Comparison of ENCODE assay signal across 8 cellular contexts in genomic region chr1:212699839-212700596, GRCh38. TPM values are rescaled to one million over a fixed set of nuclear protein-coding genes. Genes with fewer than 3 reads are reported as not detected.
DNase-seq lines count a peak whose midpoint lies in the region; ATAC-seq, FAIRE-seq and TF ChIP-seq lines count a peak whose summit lies in the region.

A gene with protein sequence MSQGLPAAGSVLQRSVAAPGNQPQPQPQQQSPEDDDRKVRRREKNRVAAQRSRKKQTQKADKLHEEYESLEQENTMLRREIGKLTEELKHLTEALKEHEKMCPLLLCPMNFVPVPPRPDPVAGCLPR (minus strand): TSS chr1:212699840. CDS start chr1:212699762, 78 bp downstream.

- DNase-seq in T-helper 2 cell treated with Interferon-gamma antibody and Interleukin-4, amounts not matched to agents 5 μg/mL and 100 μg/mL, for 36 hours (ENCODE audit: low spot score): peak; percentile 75
- DNase-seq in brain microvascular endothelial cell: no peak
- peak; percentile 49 for DNase-seq in left lobe of liver (ENCODE audit: low spot score)
- peak; percentile 53 to 69 (median 64) for DNase-seq in stimulated activated CD4-positive, alpha-beta T cell treated with anti-CD3 and anti-CD28 coated beads, TNF-alpha, amount 100 ng/mL, for 4 hours (ENCODE audit: low read depth in 3 of 3)
- no peak for DNase-seq in NCI-H226
- DNase-seq in RCC 7860 (ENCODE audit: low spot score): no peak

- H3K36me3 ChIP-seq in brain microvascular endothelial cell (replicated peaks): no peaks in the 10 kb centered on the region

- H3K4me1 Mint-ChIP-seq in T-helper 2 cell treated with Interferon-gamma antibody and Interleukin-4, amounts not matched to agents 5 μg/mL and 100 μg/mL, for 36 hours (ENCODE audit: low read depth): peaks cover 55% of the 10 kb centered on the region

- peak within 1 kb of the TSS; percentile 80 for H3K4me3 Mint-ChIP-seq in T-helper 2 cell treated with Interferon-gamma antibody and Interleukin-4, amounts not matched to agents 5 μg/mL and 100 μg/mL, for 36 hours

- H3K4me3 ChIP-seq in brain microvascular endothelial cell (ENCODE audit: low read depth, low read length): peak within 1 kb of the TSS; percentile 55

- peak within 1 kb of the TSS; percentile 68 for H3K27ac Mint-ChIP-seq in T-helper 2 cell treated with Interferon-gamma antibody and Interleukin-4, amounts not matched to agents 5 μg/mL and 100 μg/mL, for 36 hours

- peaks cover 11% of the 10 kb centered on the region for H3K36me3 Mint-ChIP-seq in T-helper 2 cell treated with Interferon-gamma antibody and Interleukin-4, amounts not matched to agents 5 μg/mL and 100 μg/mL, for 36 hours (ENCODE audit: low read depth)

- no peak for FAIRE-seq in RCC 7860 (lab: Jason Lieb, UNC)

- TF ChIP-seq POLR2A in GM18951 (IDR thresholded peaks at IDR 0.05; ENCODE audit: extremely low read depth, insufficient read depth, insufficient read length): peak; percentile 11

- no peak within 1 kb of the TSS for H3K27ac ChIP-seq in brain microvascular endothelial cell

- in situ Hi-C loops in GM18951 (cut with MboI; ENCODE audit: low sequenced_read_pairs, unreplicated experiment): no loop called here
- in situ Hi-C loops in brain microvascular endothelial cell (cut with HindIII; ENCODE audit: low pct_ligation_motif_present, low sequenced_read_pairs): no loop called here

- no peak for TF ChIP-seq CTCF in brain microvascular endothelial cell (IDR thresholded peaks at IDR 0.05; ENCODE audit: low read depth, low read length, missing control alignments)

- H3K27me3 Mint-ChIP-seq in T-helper 2 cell treated with Interferon-gamma antibody and Interleukin-4, amounts not matched to agents 5 μg/mL and 100 μg/mL, for 36 hours (ENCODE audit: low read depth): no peaks in the 10 kb centered on the region

- no peaks in the 10 kb centered on the region for H3K27me3 ChIP-seq in brain microvascular endothelial cell (replicated peaks)

- peak; percentile 27 for ATAC-seq in HG02981 (IDR thresholded peaks at IDR 0.05; ENCODE audit: unreplicated experiment)
- ATAC-seq in left lobe of liver: peak; percentile 8

- H3K9me3 Mint-ChIP-seq in T-helper 2 cell treated with Interferon-gamma antibody and Interleukin-4, amounts not matched to agents 5 μg/mL and 100 μg/mL, for 36 hours: no peaks in the 10 kb centered on the region

RNA-seq across cellular contexts. Expression of the gene that starts here (rescaled TPM):
- total RNA-seq in left lobe of liver: 0.28 TPM

Comparison
In these comparisons a context has a peak if more than half of its experiments do, and no peak if none do; other contexts are left out.
1. Peak in DNase-seq and ATAC-seq in left lobe of liver; RNA of the gene not detected or under 1 TPM.
2. DNase-seq: peak in T-helper 2 cell treated with Interferon-gamma antibody and Interleukin-4, amounts not matched to agents 5 μg/mL and 100 μg/mL, for 36 hours (single experiment) and stimulated activated CD4-positive, alpha-beta T cell treated with anti-CD3 and anti-CD28 coated beads, TNF-alpha, amount 100 ng/mL, for 4 hours (3 of 3); none in brain microvascular endothelial cell (single experiment), NCI-H226 (single experiment) and RCC 7860 (single experiment).